8 cellular contexts compared by ENCODE assay signal in the genomic region with DNA sequence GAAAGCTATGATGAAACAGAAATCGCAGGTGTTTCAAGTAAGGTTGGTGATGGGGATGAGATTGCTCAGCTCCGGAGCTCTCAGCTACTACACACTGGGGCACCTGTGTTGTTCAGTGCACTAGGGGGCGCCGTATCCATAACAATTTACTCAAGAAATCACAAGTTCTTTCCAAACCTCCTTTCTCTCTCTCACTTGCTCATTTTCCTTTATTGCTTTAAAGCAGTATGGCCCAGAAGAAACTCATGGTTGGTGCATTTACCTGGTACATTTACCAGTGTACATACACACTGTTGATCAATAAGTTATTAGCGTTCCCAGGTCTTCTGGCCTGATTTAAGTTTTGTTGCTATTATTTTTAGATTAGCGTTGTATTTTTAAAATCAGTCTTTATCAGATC.
DNase-seq lines count a peak whose midpoint lies in the region; ATAC-seq and TF ChIP-seq lines count a peak whose summit lies in the region.

No MANE protein-coding gene starts in this region.

- H3K27ac Mint-ChIP-seq in Calu3 (ENCODE audit: unreplicated experiment): no peak overlapping the region
- H3K27ac Mint-ChIP-seq in osteocyte (ENCODE audit: unreplicated experiment): peak overlapping the region; percentile 27
- peak overlapping the region; percentile 0 for H3K27ac Mint-ChIP-seq in type B pancreatic cell

- H3K4me3 ChIP-seq in MG63: no peak overlapping the region

- DNase-seq in Calu3 (peak; percentile 71), MG63 (peak; percentile 55), SHP77 treated with DMSO at 0.1 percent for 48 hours (lab: John Stamatoyannopoulos, UW) (peak; percentile 33), foreskin melanocyte (peak; percentile 42), osteocyte (ENCODE audit: extremely low spot score, unreplicated experiment) (no peak), type B pancreatic cell (ENCODE audit: extremely low spot score, unreplicated experiment) (no peak)
- peak; percentile 75 for DNase-seq in activated effector memory CD4-positive, alpha-beta T cell treated with Interleukin-2 at 50 U/mL for 16 hours

- TF ChIP-seq CTCF in Calu3 (IDR thresholded peaks at IDR 0.05; ENCODE audit: unreplicated experiment) (peak; percentile 64), osteocyte (IDR thresholded peaks at IDR 0.05) (peak; percentile 90), type B pancreatic cell (conservative IDR thresholded peaks at IDR 0.05) (peak; percentile 93)

- H3K27me3 Mint-ChIP-seq in Calu3 (ENCODE audit: unreplicated experiment) (no peaks in the 10 kb centered on the region), osteocyte (ENCODE audit: unreplicated experiment) (no peaks in the 10 kb centered on the region), type B pancreatic cell (no peaks in the 10 kb centered on the region)

- peak; percentile 76 for ATAC-seq in GM21576 (IDR thresholded peaks at IDR 0.05; ENCODE audit: unreplicated experiment)

- no peaks in the 10 kb centered on the region for H3K27me3 ChIP-seq in MG63

- CTCF ChIA-PET in Calu3 (lab: Charles Lee): interaction anchor here (1.0 kb wide), 2 partner anchors 47 to 350 kb away, joined by 4 to 15 read pairs; no protein-coding TSS in a partner anchor

- no peaks in the 10 kb centered on the region for H3K9me3 ChIP-seq in MG63

- H3K9me3 Mint-ChIP-seq in Calu3 (ENCODE audit: low read depth, unreplicated experiment) (no peaks in the 10 kb centered on the region), osteocyte (ENCODE audit: unreplicated experiment) (no peaks in the 10 kb centered on the region), type B pancreatic cell (no peaks in the 10 kb centered on the region)

- H3K4me1 Mint-ChIP-seq in Calu3 (ENCODE audit: low read depth, unreplicated experiment): no peaks in the 10 kb centered on the region
- H3K4me1 Mint-ChIP-seq in osteocyte (ENCODE audit: unreplicated experiment): peaks cover 45% of the 10 kb centered on the region
- H3K4me1 Mint-ChIP-seq in type B pancreatic cell (ENCODE audit: unreplicated experiment): peaks cover 47% of the 10 kb centered on the region

- BruUV-seq in Calu3 (replicated peaks; lab: Mats Ljungman, UMichigan): no TSS peak

- H3K36me3 Mint-ChIP-seq in Calu3 (ENCODE audit: insufficient read depth, unreplicated experiment) (no peaks in the 10 kb centered on the region), osteocyte (ENCODE audit: unreplicated experiment) (no peaks in the 10 kb centered on the region), type B pancreatic cell (no peaks in the 10 kb centered on the region)

- intact Hi-C loops in Calu3 (cut with micrococcal nuclease; ENCODE audit: unreplicated experiment): loop anchor here (1.0 to 10.0 kb wide), 4 partner anchors 54 to 350 kb away; no protein-coding TSS in a partner anchor

- H3K36me3 ChIP-seq in MG63: no peaks in the 10 kb centered on the region; the same call in 1 of the 2 replicates

- H3K4me3 Mint-ChIP-seq in Calu3 (ENCODE audit: low read depth, unreplicated experiment) (no peak overlapping the region), osteocyte (ENCODE audit: unreplicated experiment) (no peak overlapping the region), type B pancreatic cell (no peak overlapping the region)

Comparison
In these comparisons a context has a peak if more than half of its experiments do, and no peak if none do; other contexts are left out.
1. DNase-seq: peak in Calu3 (single experiment), MG63 (single experiment), SHP77 treated with DMSO at 0.1 percent for 48 hours (single experiment), activated effector memory CD4-positive, alpha-beta T cell treated with Interleukin-2 at 50 U/mL for 16 hours (single experiment) and foreskin melanocyte (single experiment); none in osteocyte (single experiment) and type B pancreatic cell (single experiment).
2. Peak in every context shown above with its lines, with median percentiles within 50 percentile points of each other: CTCF ChIP-seq.